Comparison of ENCODE assay signal across 11 cellular contexts in genomic region chr20:57685134-57685851, GRCh38. TPM values are rescaled to one million over a fixed set of nuclear protein-coding genes. Genes with fewer than 3 reads are reported as not detected.
DNase-seq lines count a peak whose midpoint lies in the region; ATAC-seq and TF ChIP-seq lines count a peak whose summit lies in the region.
"Had no signal": no experiment of that assay in that cellular context is flagged by ENCODE, and none has a peak within 500 bp of the region (broad histone marks: within the 10 kb centered on the region; RNA-seq: fewer than 3 reads in every experiment).

No MANE protein-coding gene starts in this region.

- H3K36me3 ChIP-seq in brain microvascular endothelial cell (replicated peaks): no peaks in the 10 kb centered on the region

- peak; percentile 58 for ATAC-seq in Right ventricle myocardium inferior
- no peak for ATAC-seq in HG03280 (IDR thresholded peaks at IDR 0.05; ENCODE audit: unreplicated experiment)

- H3K4me3 Mint-ChIP-seq in chondrocyte (ENCODE audit: unreplicated experiment): no peak overlapping the region
- peak overlapping the region; percentile 48 for H3K4me3 Mint-ChIP-seq in mesothelial cell of epicardium

- peak overlapping the region; percentile 78 for H3K27ac Mint-ChIP-seq in chondrocyte (ENCODE audit: unreplicated experiment)
- peak overlapping the region; percentile 86 for H3K27ac Mint-ChIP-seq in mesothelial cell of epicardium

- H3K4me1 Mint-ChIP-seq in chondrocyte (ENCODE audit: low read depth) (peaks cover 91% of the 10 kb centered on the region), mesothelial cell of epicardium (peaks cover 90% of the 10 kb centered on the region)

- H3K27me3 Mint-ChIP-seq in chondrocyte (ENCODE audit: low read depth) (no peaks in the 10 kb centered on the region), mesothelial cell of epicardium (ENCODE audit: low read depth) (no peaks in the 10 kb centered on the region)

- intact Hi-C loops in Right ventricle myocardium inferior (cut with DNase I): no loop called here
- intact Hi-C loops in cardiac septum (cut with DNase I): no loop called here

- in situ Hi-C loops in brain microvascular endothelial cell (cut with HindIII; ENCODE audit: low pct_ligation_motif_present, low sequenced_read_pairs): no loop called here

- H3K36me3 Mint-ChIP-seq in chondrocyte (ENCODE audit: low read depth): peaks cover 9% of the 10 kb centered on the region
- H3K36me3 Mint-ChIP-seq in mesothelial cell of epicardium: peaks cover 4% of the 10 kb centered on the region

- TF ChIP-seq CTCF in chondrocyte (IDR thresholded peaks at IDR 0.05): no peak
- no peak for TF ChIP-seq CTCF in mesothelial cell of epicardium (IDR thresholded peaks at IDR 0.05; ENCODE audit: unreplicated experiment)
- no peak for TF ChIP-seq CTCF in brain microvascular endothelial cell (IDR thresholded peaks at IDR 0.05; ENCODE audit: low read depth, low read length, missing control alignments)

- H3K9me3 Mint-ChIP-seq in chondrocyte (ENCODE audit: low read depth) (no peaks in the 10 kb centered on the region), mesothelial cell of epicardium (no peaks in the 10 kb centered on the region)

- no peaks in the 10 kb centered on the region for H3K27me3 ChIP-seq in brain microvascular endothelial cell (replicated peaks)

- DNase-seq in Right ventricle myocardium inferior (ENCODE audit: missing footprints) (no peak), cardiac septum (ENCODE audit: low spot score) (no peak), chondrocyte (ENCODE audit: low spot score) (no peak), mesothelial cell of epicardium (ENCODE audit: low spot score in 2 of 2, unreplicated experiment in 2 of 2) (no peak), cerebellum (ENCODE audit: low spot score) (no peak), brain microvascular endothelial cell (no peak), ureter (ENCODE audit: low spot score) (no peak)
- DNase-seq: activated CD4-positive, CD25-positive, alpha-beta regulatory T cell; NCI-H2029 treated with DMSO at 0.1 percent for 48 hours; stimulated activated naive CD4-positive, alpha-beta T cell treated with Interleukin-2 at 50 U/mL for 16 hours had no signal

- H3K27ac ChIP-seq in brain microvascular endothelial cell: no peak overlapping the region

- H3K4me3 ChIP-seq in brain microvascular endothelial cell (ENCODE audit: low read depth, low read length): no peak overlapping the region

RNA-seq across cellular contexts. Expression of gene PMEPA1, which starts 24.5 kb away (rescaled TPM):
- total RNA-seq in Right ventricle myocardium inferior (23.9 TPM), cardiac septum (34.8 TPM), chondrocyte (151 to 298 TPM (median 163 TPM) in 3 replicates), mesothelial cell of epicardium (39.7 to 40.7 TPM (median 39.9 TPM) in 3 replicates), cerebellum (8.4 TPM), ureter (15.2 TPM)
